Comparison of ENCODE assay signal across 20 cellular contexts in genomic region chr1:34753163-34753562, GRCh38. TPM values are rescaled to one million over a fixed set of nuclear protein-coding genes. Genes with fewer than 3 reads are reported as not detected.
DNase-seq lines count a peak whose midpoint lies in the region; ATAC-seq, FAIRE-seq and TF ChIP-seq lines count a peak whose summit lies in the region.
"Had no signal": no experiment of that assay in that cellular context is flagged by ENCODE, and none has a peak within 500 bp of the region (broad histone marks: within the 10 kb centered on the region; RNA-seq: fewer than 3 reads in every experiment).

No MANE protein-coding gene starts in this region.

- FAIRE-seq in keratinocyte (lab: Jason Lieb, UNC) = peak; percentile 82
- FAIRE-seq: GM12892, RCC 7860 had no signal

- H3K4me1 ChIP-seq in keratinocyte (ENCODE audit: control insufficient read depth, extremely low read depth, insufficient read depth, low read length) = peaks cover 41% of the 10 kb centered on the region

- no peaks in the 10 kb centered on the region for H3K9me1 ChIP-seq in keratinocyte (ENCODE audit: control insufficient read depth, extremely low read depth, insufficient read depth, low read length)

- H3K9ac ChIP-seq in keratinocyte (ENCODE audit: control insufficient read depth, extremely low read depth, insufficient read depth, low read length) = no peak overlapping the region

- H3K27me3 ChIP-seq in keratinocyte (ENCODE audit: control insufficient read depth, extremely low read depth, insufficient read depth, low read length) = no peaks in the 10 kb centered on the region

- dilution Hi-C loops in keratinocyte (cut with MboI; ENCODE audit: extremely low pct_ligation_motif_present, low sequenced_read_pairs) = no loop called here

- H3K4me3 ChIP-seq in keratinocyte (ENCODE audit: control insufficient read depth in 2 of 3, extremely low read depth in 1 of 3, insufficient read depth in 2 of 3, low read depth in 1 of 3, low read length in 3 of 3) = peak overlapping the region in 1 of 3 experiments; percentile 24

- H3K27ac ChIP-seq in VCaP (no peak overlapping the region), keratinocyte (ENCODE audit: control insufficient read depth, insufficient read depth, low read length) (peak overlapping the region; percentile 32)
- H3K27ac ChIP-seq: 22Rv1, C4-2B had no signal

- H3K79me2 ChIP-seq in keratinocyte (ENCODE audit: control insufficient read depth, insufficient read depth, low read length) = peaks cover 32% of the 10 kb centered on the region

- no peaks in the 10 kb centered on the region for H4K20me1 ChIP-seq in keratinocyte (ENCODE audit: control insufficient read depth, extremely low read depth, insufficient read depth, low read length)

- peaks cover 5% of the 10 kb centered on the region for H3K9me3 ChIP-seq in keratinocyte (ENCODE audit: control insufficient read depth, low read depth, low read length)

- no peak overlapping the region for H2AFZ ChIP-seq in keratinocyte (ENCODE audit: control insufficient read depth, low read length)

- peaks cover 14 to 20% of the 10 kb centered on the region in 2 experiments for H3K36me3 ChIP-seq in keratinocyte (ENCODE audit: control insufficient read depth in 2 of 2, extremely low read depth in 1 of 2, insufficient read depth in 2 of 2, low read length in 2 of 2)

- H3K4me2 ChIP-seq in keratinocyte (ENCODE audit: control insufficient read depth, extremely low read depth, insufficient read depth, low read depth, low read length) = peak overlapping the region; percentile 94

- TF ChIP-seq CTCF in VCaP (conservative IDR thresholded peaks at IDR 0.05) (0 out of 2 replicates have a peak, but pooled peaks have one; percentile 12), keratinocyte (optimal IDR thresholded peaks at IDR 0.05 in 1 of 3, IDR thresholded peaks at IDR 0.05 in 1 of 3, conservative IDR thresholded peaks at IDR 0.05 in 1 of 3; ENCODE audit: extremely low read depth in 1 of 3, insufficient read depth in 2 of 3, low read length in 3 of 3) (peak in 1 of 3 experiments; percentile 21)

- DNase-seq in DMS53 (lab: John Stamatoyannopoulos, UW) = peak; percentile 31
- no peak for DNase-seq in DMS53 treated with DMSO at 0.1 percent for 48 hours (lab: John Stamatoyannopoulos, UW; ENCODE audit: unreplicated experiment)
- peak; percentile 50 for DNase-seq in HT1080 (ENCODE audit: low read depth)
- DNase-seq in keratinocyte (ENCODE audit: low read depth, low spot score) = no peak
- DNase-seq in NCI-H1105 treated with DMSO at 0.1 percent for 48 hours (lab: John Stamatoyannopoulos, UW) = no peak
- DNase-seq in NCI-H226 = no peak
- DNase-seq: COR-L47, GDM1, KBM-7, NCI-H1930, NCI-H345, NCI-H69, SIG-M5 had no signal

- no peak for ATAC-seq in HG02938 (IDR thresholded peaks at IDR 0.05; ENCODE audit: unreplicated experiment)

RNA-seq across cellular contexts. Expression of gene GJB5, which starts 1.7 kb away (rescaled TPM):
- total RNA-seq in HT1080 (2014; rRNA removed; shearing (Covaris generic)) = not detected in 2 replicates
- polyA plus RNA-seq in HT1080 (2015; cell fraction: cytosol; rRNA removed) = 0.07 TPM in 1 of 2 replicates, not detected in the other
- 0.09 TPM in 1 of 2 replicates, not detected in the other for polyA plus RNA-seq in HT1080 (2015; cell fraction: nucleus; rRNA removed)
- polyA plus RNA-seq in keratinocyte = 169 to 244 TPM (median 235 TPM) in 3 replicates
- polyA plus RNA-seq in keratinocyte (2011; ENCODE audit: low read depth) = 16.9 TPM
- 184 and 225 TPM in 2 replicates for polyA plus RNA-seq in keratinocyte (2011; cell fraction: cytosol; rRNA removed)
- 188 and 240 TPM in 2 replicates for polyA plus RNA-seq in keratinocyte (2011; cell fraction: nucleus; rRNA removed)
- 127 and 143 TPM in 2 replicates for polyA plus RNA-seq in keratinocyte (2012; ENCODE audit: low replicate concordance)
- polyA minus RNA-seq in keratinocyte = 168 to 267 TPM (median 240 TPM) in 3 replicates
- polyA minus RNA-seq in keratinocyte (2011; cell fraction: cytosol; rRNA and poly(A)+ RNA removed) = 121 TPM
- 61.0 and 79.7 TPM in 2 replicates for polyA minus RNA-seq in keratinocyte (2011; cell fraction: nucleus; rRNA and poly(A)+ RNA removed)
- total RNA-seq: T-helper 2 cell treated with Interferon-gamma antibody and Interleukin-4, amounts not matched to agents 100 ng/mL and 5 ng/mL, for 36 hours had no signal

RNA-seq across cellular contexts. Expression of gene GJB4, which starts 6.4 kb away (rescaled TPM):
- total RNA-seq in HT1080 (2014; rRNA removed; shearing (Covaris generic)) = not detected in 2 replicates
- 0.05 TPM in 1 of 2 replicates, not detected in the other for polyA plus RNA-seq in HT1080 (2015; cell fraction: cytosol; rRNA removed)
- polyA plus RNA-seq in HT1080 (2015; cell fraction: nucleus; rRNA removed) = not detected in 2 replicates
- 18.1 to 27.2 TPM (median 25.4 TPM) in 3 replicates for polyA plus RNA-seq in keratinocyte
- 6.6 TPM for polyA plus RNA-seq in keratinocyte (2011; ENCODE audit: low read depth)
- polyA plus RNA-seq in keratinocyte (2011; cell fraction: cytosol; rRNA removed) = 11.9 and 13.7 TPM in 2 replicates
- polyA plus RNA-seq in keratinocyte (2011; cell fraction: nucleus; rRNA removed) = 34.7 and 41.3 TPM in 2 replicates
- 17.8 and 33.7 TPM in 2 replicates for polyA plus RNA-seq in keratinocyte (2012; ENCODE audit: low replicate concordance)
- 34.8 to 46.1 TPM (median 37.2 TPM) in 3 replicates for polyA minus RNA-seq in keratinocyte
- 26.5 TPM for polyA minus RNA-seq in keratinocyte (2011; cell fraction: cytosol; rRNA and poly(A)+ RNA removed)
- 27.1 and 35.7 TPM in 2 replicates for polyA minus RNA-seq in keratinocyte (2011; cell fraction: nucleus; rRNA and poly(A)+ RNA removed)
- total RNA-seq: T-helper 2 cell treated with Interferon-gamma antibody and Interleukin-4, amounts not matched to agents 100 ng/mL and 5 ng/mL, for 36 hours had no signal

RNA-seq across cellular contexts. Expression of gene GJB3, which starts 27.9 kb away (rescaled TPM):
- not detected in 2 replicates for total RNA-seq in HT1080 (2014; rRNA removed; shearing (Covaris generic))
- 0.03 and 0.09 TPM in 2 replicates for polyA plus RNA-seq in HT1080 (2015; cell fraction: cytosol; rRNA removed)
- polyA plus RNA-seq in HT1080 (2015; cell fraction: nucleus; rRNA removed) = not detected in 2 replicates
- 133 to 176 TPM (median 163 TPM) in 3 replicates for polyA plus RNA-seq in keratinocyte
- polyA plus RNA-seq in keratinocyte (2011; ENCODE audit: low read depth) = 134 TPM
- polyA plus RNA-seq in keratinocyte (2011; cell fraction: cytosol; rRNA removed) = 117 and 171 TPM in 2 replicates
- polyA plus RNA-seq in keratinocyte (2011; cell fraction: nucleus; rRNA removed) = 99.3 and 146 TPM in 2 replicates
- polyA plus RNA-seq in keratinocyte (2012; ENCODE audit: low replicate concordance) = 162 and 186 TPM in 2 replicates
- 148 to 240 TPM (median 157 TPM) in 3 replicates for polyA minus RNA-seq in keratinocyte
- 182 TPM for polyA minus RNA-seq in keratinocyte (2011; cell fraction: cytosol; rRNA and poly(A)+ RNA removed)
- polyA minus RNA-seq in keratinocyte (2011; cell fraction: nucleus; rRNA and poly(A)+ RNA removed) = 86.3 and 93.4 TPM in 2 replicates
- total RNA-seq: T-helper 2 cell treated with Interferon-gamma antibody and Interleukin-4, amounts not matched to agents 100 ng/mL and 5 ng/mL, for 36 hours had no signal

RNA-seq across cellular contexts. Expression of gene GJA4, which starts 39.6 kb away (rescaled TPM):
- total RNA-seq in HT1080 (2014; rRNA removed; shearing (Covaris generic)) = not detected in 2 replicates
- polyA plus RNA-seq in HT1080 (2015; cell fraction: cytosol; rRNA removed) = not detected in 2 replicates
- not detected in 2 replicates for polyA plus RNA-seq in HT1080 (2015; cell fraction: nucleus; rRNA removed)
- polyA plus RNA-seq in keratinocyte = 0.10 to 0.22 TPM in 2 of 3 replicates, not detected in the other
- polyA plus RNA-seq in keratinocyte (2011; ENCODE audit: low read depth) = not detected
- polyA plus RNA-seq in keratinocyte (2011; cell fraction: cytosol; rRNA removed) = 0.06 TPM in 1 of 2 replicates, not detected in the other
- 0.11 TPM in 1 of 2 replicates, not detected in the other for polyA plus RNA-seq in keratinocyte (2011; cell fraction: nucleus; rRNA removed)
- 0.10 and 0.41 TPM in 2 replicates for polyA plus RNA-seq in keratinocyte (2012; ENCODE audit: low replicate concordance)
- polyA minus RNA-seq in keratinocyte = 0.52 TPM in 1 of 3 replicates, not detected in the others
- not detected for polyA minus RNA-seq in keratinocyte (2011; cell fraction: cytosol; rRNA and poly(A)+ RNA removed)
- polyA minus RNA-seq in keratinocyte (2011; cell fraction: nucleus; rRNA and poly(A)+ RNA removed) = not detected in 2 replicates
- total RNA-seq: T-helper 2 cell treated with Interferon-gamma antibody and Interleukin-4, amounts not matched to agents 100 ng/mL and 5 ng/mL, for 36 hours had no signal

Comparison
In these comparisons a context has a peak if more than half of its experiments do, and no peak if none do; other contexts are left out.
1. DNase-seq: peak in DMS53 (single experiment) and HT1080 (single experiment); none in DMS53 treated with DMSO at 0.1 percent for 48 hours (single experiment), keratinocyte (single experiment), NCI-H1105 treated with DMSO at 0.1 percent for 48 hours (single experiment) and NCI-H226 (single experiment).